ENCODE assay signal across 29 cellular contexts in genomic region chr22:23529166-23530103, GRCh38. TPM values are rescaled to one million over a fixed set of nuclear protein-coding genes. Genes with fewer than 3 reads are reported as not detected.
DNase-seq lines count a peak whose midpoint lies in the region; ATAC-seq and TF ChIP-seq lines count a peak whose summit lies in the region.
"Had no signal": no experiment of that assay in that cellular context is flagged by ENCODE, and none has a peak within 500 bp of the region (broad histone marks: within the 10 kb centered on the region; RNA-seq: fewer than 3 reads in every experiment).

No MANE protein-coding gene starts in this region.

- H3K4me1 ChIP-seq in NT2/D1 (ENCODE audit: insufficient read depth, insufficient read length) (peaks cover 25% of the 10 kb centered on the region), left lung (peaks cover 0 to 5% of the 10 kb centered on the region in 2 donors), trophoblast cell (ENCODE audit: control insufficient read depth in 1 of 2, insufficient read depth in 2 of 2, low read length in 2 of 2) (peaks cover 13 to 27% of the 10 kb centered on the region in 2 experiments)
- H3K4me1 ChIP-seq: colonic mucosa had no signal

- no peak overlapping the region for H3K23ac ChIP-seq in trophoblast cell (ENCODE audit: low read length)

- H3K36me3 ChIP-seq in NT2/D1 (ENCODE audit: insufficient read depth, insufficient read length, low read length): no peaks in the 10 kb centered on the region
- no peaks in the 10 kb centered on the region for H3K36me3 ChIP-seq in left lung
- H3K36me3 ChIP-seq in trophoblast cell (ENCODE audit: control insufficient read depth in 1 of 2, insufficient read depth in 2 of 2, low read length in 2 of 2): no peaks in the 10 kb centered on the region
- H3K36me3 ChIP-seq: colonic mucosa had no signal

- H3K4me3 ChIP-seq in NT2/D1 (ENCODE audit: insufficient read length, low read depth): no peak overlapping the region
- no peak overlapping the region for H3K4me3 ChIP-seq in left lung
- H3K4me3 ChIP-seq in trophoblast cell (ENCODE audit: low read depth, low read length): no peak overlapping the region
- H3K4me3 ChIP-seq: body of pancreas, colonic mucosa, smooth muscle cell had no signal

- no peak overlapping the region for H3K18ac ChIP-seq in trophoblast cell (ENCODE audit: low read length)

- H3K9me3 ChIP-seq in NT2/D1 (ENCODE audit: insufficient read depth, low read length) (no peaks in the 10 kb centered on the region), left lung (no peaks in the 10 kb centered on the region), trophoblast cell (ENCODE audit: insufficient read depth, low read depth, low read length) (peaks cover 4% of the 10 kb centered on the region)
- H3K9me3 ChIP-seq: body of pancreas, Caco-2, colonic mucosa had no signal

- H2AK5ac ChIP-seq in trophoblast cell (ENCODE audit: low read length): peak overlapping the region; percentile 25

- H2AFZ ChIP-seq in trophoblast cell (ENCODE audit: insufficient read depth, low read length, poor library complexity): no peak overlapping the region

- TF ChIP-seq CTCF in 22Rv1 (IDR thresholded peaks at IDR 0.05): no peak
- TF ChIP-seq CTCF in left lung (IDR thresholded peaks at IDR 0.05): no peak

- no peak overlapping the region for H4K12ac ChIP-seq in trophoblast cell (ENCODE audit: low read depth, low read length)

- ATAC-seq in left lung: no peak
- no peak for ATAC-seq in stimulated activated naive CD8-positive, alpha-beta T cell treated with anti-CD3 and anti-CD28 coated beads, Interleukin-15, Interleukin-2, amounts not matched to agents 100 U/mL and 50 U/mL, for 24 hours
- ATAC-seq: body of pancreas; natural killer cell treated with Interleukin-12 subunit alpha and Interleukin-12 subunit beta and Interleukin-15 and Interleukin-18, amount 100 ng/mL, for 72 hours; SK-N-SH treated with all-trans-retinoic acid at 6 μM for 48 hours had no signal

- peak overlapping the region; percentile 41 for H4K91ac ChIP-seq in trophoblast cell (ENCODE audit: low read depth, low read length)

- DNase-seq in NT2/D1 (ENCODE audit: low read depth, low spot score) (no peak), left lung (peak; percentile 27 to 41), trophoblast cell (no peak), NCI-H748 (lab: John Stamatoyannopoulos, UW; ENCODE audit: unreplicated experiment) (no peak), DMS 273 (lab: John Stamatoyannopoulos, UW; ENCODE audit: unreplicated experiment) (no peak)
- DNase-seq in activated CD4-positive, alpha-beta T cell treated with anti-CD3 and anti-CD28 coated beads for 1 hour: no peak
- DNase-seq in stimulated activated naive CD8-positive, alpha-beta T cell treated with anti-CD3 and anti-CD28 coated beads, Interleukin-15, Interleukin-2, amounts not matched to agents 100 U/mL and 50 U/mL, for 24 hours: no peak
- DNase-seq: activated CD4-positive, alpha-beta T cell treated with anti-CD3 and anti-CD28 coated beads, Interleukin-2, amount 50 U/mL, for 48 hours; activated effector memory CD4-positive, alpha-beta T cell treated with anti-CD3 and anti-CD28 coated beads, Interleukin-2, amount 50 U/mL, for 16 hours; activated T-cell treated with anti-CD3 and anti-CD28 coated beads for 4 hours; body of pancreas; Caco-2; colonic mucosa; glutamatergic neuron; IMR-90; midbrain; NCI-H1417 treated with DMSO at 0.1 percent for 48 hours; NCI-H2171; NCI-H526 treated with DMSO at 0.1 percent for 48 hours; RPMI8226; stimulated activated CD4-positive, alpha-beta T cell treated with anti-CD3 and anti-CD28 coated beads, Interleukin-4, amount 100 ng/mL, for 1 hour; stimulated activated naive CD4-positive, alpha-beta T cell treated with Interleukin-2 at 50 U/mL for 16 hours had no signal

- no peak overlapping the region for H2BK120ac ChIP-seq in trophoblast cell (ENCODE audit: insufficient read depth, low read length, poor library complexity)

- peak overlapping the region; percentile 100 for H3K27ac ChIP-seq in 22Rv1
- no peak overlapping the region for H3K27ac ChIP-seq in left lung
- H3K27ac ChIP-seq in trophoblast cell (ENCODE audit: low read depth, low read length): no peak overlapping the region
- H3K27ac ChIP-seq: body of pancreas, colonic mucosa had no signal

- H2BK12ac ChIP-seq in trophoblast cell (ENCODE audit: low read length): peak overlapping the region; percentile 39

- H3K14ac ChIP-seq in trophoblast cell (ENCODE audit: low read length): no peak overlapping the region

- H3K9ac ChIP-seq in NT2/D1 (ENCODE audit: insufficient read length, low read depth) (peak overlapping the region; percentile 32), trophoblast cell (ENCODE audit: low read length) (no peak overlapping the region)

- peaks cover 30% of the 10 kb centered on the region for H3K79me1 ChIP-seq in trophoblast cell (ENCODE audit: low read length)

- H3K79me2 ChIP-seq in trophoblast cell (ENCODE audit: control insufficient read depth, insufficient read depth, low read length, poor library complexity): no peaks in the 10 kb centered on the region

- WGBS in trophoblast cell (ENCODE audit: extremely low coverage, insufficient coverage, insufficient read length): no CpG with 5 or more reads among the region's 12 CpGs

- H3K27me3 ChIP-seq in NT2/D1 (ENCODE audit: insufficient read depth, insufficient read length) (no peaks in the 10 kb centered on the region), left lung (no peaks in the 10 kb centered on the region), trophoblast cell (ENCODE audit: insufficient read depth, low read length) (no peaks in the 10 kb centered on the region)
- H3K27me3 ChIP-seq: body of pancreas, colonic mucosa had no signal

- no peak overlapping the region for H3K4me2 ChIP-seq in trophoblast cell (ENCODE audit: low read length)
- H3K4me2 ChIP-seq: smooth muscle cell had no signal

- no peak overlapping the region for H2BK5ac ChIP-seq in trophoblast cell (ENCODE audit: low read depth, low read length, poor library complexity)

- intact Hi-C loops in left lung (cut with DNase I): no loop called here

- H3K4ac ChIP-seq in trophoblast cell (ENCODE audit: low read depth, low read length): no peak overlapping the region

- no peak overlapping the region for H4K8ac ChIP-seq in trophoblast cell (ENCODE audit: low read depth, low read length)

RNA-seq across cellular contexts. Expression of gene IGLL1, which starts 50.7 kb away (rescaled TPM):
- total RNA-seq in left lung: not detected
- not detected in 2 replicates for polyA plus RNA-seq in trophoblast cell (2013)
- total RNA-seq: body of pancreas; Caco-2; colonic mucosa; H4; IMR-90; MCF 10A; natural killer cell treated with Interleukin-12 subunit alpha and Interleukin-12 subunit beta and Interleukin-15 and Interleukin-18, amount 100 ng/mL, for 72 hours; smooth muscle cell had no signal
- polyA plus RNA-seq: BJ, IMR-90, smooth muscle cell had no signal

Comparison
In these comparisons a context has a peak if more than half of its experiments do, and no peak if none do; other contexts are left out.
1. DNase-seq: peak in left lung (2 of 2); none in NT2/D1 (single experiment), trophoblast cell (0 of 2), activated CD4-positive, alpha-beta T cell treated with anti-CD3 and anti-CD28 coated beads for 1 hour (single experiment), NCI-H748 (single experiment), DMS 273 (single experiment) and stimulated activated naive CD8-positive, alpha-beta T cell treated with anti-CD3 and anti-CD28 coated beads, Interleukin-15, Interleukin-2, amounts not matched to agents 100 U/mL and 50 U/mL, for 24 hours (single experiment).